ENCODE assay signal across 8 cellular contexts in genomic region chr9:113343732-113344231, GRCh38. TPM values are rescaled to one million over a fixed set of nuclear protein-coding genes. Genes with fewer than 3 reads are reported as not detected.
A peak's percentile ranks its signal among the peaks of the same experiment; 100 is the strongest.
DNase-seq lines count a peak whose midpoint lies in the region; ATAC-seq and TF ChIP-seq lines count a peak whose summit lies in the region.

No MANE protein-coding gene starts in this region.

- no peaks in the 10 kb centered on the region for H4K20me1 ChIP-seq in IMR-90 (ENCODE audit: insufficient read depth, low read length)

- H3K36me3 ChIP-seq in IMR-90 (ENCODE audit: control insufficient read depth, insufficient read depth, low read length) = no peaks in the 10 kb centered on the region
- no peaks in the 10 kb centered on the region for H3K36me3 ChIP-seq in mucosa of rectum (ENCODE audit: control insufficient read depth in 2 of 2, insufficient read depth in 2 of 2, low read length in 2 of 2)

- no peaks in the 10 kb centered on the region for H3K4me1 ChIP-seq in IMR-90 (ENCODE audit: control insufficient read depth, insufficient read depth, low read length)
- peaks cover 15 to 36% of the 10 kb centered on the region in 2 donors for H3K4me1 ChIP-seq in mucosa of rectum (ENCODE audit: control insufficient read depth in 2 of 2, insufficient read depth in 2 of 2, low read length in 2 of 2)

- in situ Hi-C loops in IMR-90 (cut with MboI; ENCODE audit: low sequenced_read_pairs) = no loop called here

- H2BK5ac ChIP-seq in IMR-90 (ENCODE audit: low read depth, low read length, poor library complexity, severe bottlenecking) = no peak overlapping the region

- H3K18ac ChIP-seq in IMR-90 (ENCODE audit: low read depth, low read length) = no peak overlapping the region

- no peak for TF ChIP-seq POLR2A in IMR-90 (IDR thresholded peaks at IDR 0.05; ENCODE audit: low read depth, low read length)

- H3K27ac Mint-ChIP-seq in nephron progenitor cell = no peak overlapping the region

- no peak overlapping the region for H3K14ac ChIP-seq in IMR-90 (replicated peaks; ENCODE audit: low read depth, low read length)

- dilution Hi-C loops in IMR-90 (cut with HindIII; ENCODE audit: low sequenced_read_pairs, unreplicated experiment) = no loop called here

- H3K9ac ChIP-seq in IMR-90 (ENCODE audit: low read depth, low read length) (no peak overlapping the region), mucosa of rectum (ENCODE audit: low read depth in 1 of 2, low read length in 2 of 2) (peak overlapping the region in 1 of 2 donors; percentile 13)

- WGBS in IMR-90 (ENCODE audit: extremely low coverage in 2 of 2, insufficient read length in 1 of 2), 2 experiments = no CpG with 5 or more reads among the region's 1 CpG

- no peak overlapping the region for H3K23ac ChIP-seq in IMR-90 (ENCODE audit: low read depth, low read length)

- H2BK120ac ChIP-seq in IMR-90 (ENCODE audit: low read depth, low read length) = no peak overlapping the region

- CTCF ChIA-PET in IMR-90 (lab: Yijun Ruan, JAX) = no interaction called here

- H3K4me3 Mint-ChIP-seq in nephron progenitor cell = no peak overlapping the region

- H3K9me3 ChIP-seq in IMR-90 (ENCODE audit: control insufficient read depth, insufficient read depth, low read length) (no peaks in the 10 kb centered on the region), mucosa of rectum (ENCODE audit: control insufficient read depth in 2 of 2, low read length in 2 of 2) (no peaks in the 10 kb centered on the region)

- H2AK5ac ChIP-seq in IMR-90 (ENCODE audit: low read depth, low read length) = no peak overlapping the region

- peak overlapping the region; percentile 61 for H2AK9ac ChIP-seq in IMR-90 (replicated peaks; ENCODE audit: low read depth, low read length, poor library complexity)

- H3K4ac ChIP-seq in IMR-90 (ENCODE audit: low read depth, low read length) = no peak overlapping the region

- H3K9me1 ChIP-seq in IMR-90 (ENCODE audit: insufficient read depth, low read length) = peaks cover 10% of the 10 kb centered on the region

- no peaks in the 10 kb centered on the region for H3K36me3 Mint-ChIP-seq in nephron progenitor cell (ENCODE audit: low read depth)

- intact Hi-C loops in IMR-90 (cut with micrococcal nuclease) (no loop called here), dorsolateral prefrontal cortex (cut with DNase I) (loop anchor here in 1 of 2 donors (2.0 to 10.0 kb wide), 2 partner anchors 57 to 201 kb away; partner anchors contain the start of gene ALAD)

- peaks cover 61% of the 10 kb centered on the region for H3K27me3 Mint-ChIP-seq in nephron progenitor cell (ENCODE audit: low read depth, poor library complexity)

- H2AFZ ChIP-seq in IMR-90 (replicated peaks; ENCODE audit: low read length, poor library complexity) = no peak overlapping the region

- H3K79me1 ChIP-seq in IMR-90 (ENCODE audit: low read depth in 1 of 2, low read length in 2 of 2) = peaks cover 0 to 4% of the 10 kb centered on the region in 2 experiments; a peak in 1 of 4 replicates

- H3K56ac ChIP-seq in IMR-90 (ENCODE audit: extremely low read depth, insufficient read depth, low read length) = no peak overlapping the region

- no peak overlapping the region for H3K4me2 ChIP-seq in IMR-90 (ENCODE audit: low read depth, low read length)

- DNase-seq in IMR-90 (no peak), NCI-H748 treated with DMSO at 0.1 percent for 48 hours (lab: John Stamatoyannopoulos, UW) (peak; percentile 34), dorsolateral prefrontal cortex (peak; percentile 37 to 93 (median 84)), nephron progenitor cell (no peak), NCI-H1048 (lab: John Stamatoyannopoulos, UW) (no peak)

- TF ChIP-seq CTCF in IMR-90 (conservative IDR thresholded peaks at IDR 0.05; ENCODE audit: low read depth, low read length) (no peak), dorsolateral prefrontal cortex (IDR thresholded peaks at IDR 0.05 in 54 of 56, conservative IDR thresholded peaks at IDR 0.05 in 2 of 56; ENCODE audit: low read depth in 1 of 56, partially characterized antibody in 56 of 56) (peak in 8 of 56 donors; percentile 14 to 44 (median 26)), nephron progenitor cell (IDR thresholded peaks at IDR 0.05) (no peak)

- POLR2A ChIA-PET in IMR-90 (lab: Charles Lee; ENCODE audit: unreplicated experiment) = no interaction called here

- no peak overlapping the region for H2BK15ac ChIP-seq in IMR-90 (ENCODE audit: low read depth, low read length)

- no peaks in the 10 kb centered on the region for H3K9me3 Mint-ChIP-seq in nephron progenitor cell

- no TSS peak for BruUV-seq in IMR-90 (replicated peaks; lab: Mats Ljungman, UMichigan)

- H3K4me1 Mint-ChIP-seq in nephron progenitor cell = peaks cover 8% of the 10 kb centered on the region

- ATAC-seq in IMR-90 (ENCODE audit: low read depth) (no peak), HG03439 (IDR thresholded peaks at IDR 0.05; ENCODE audit: unreplicated experiment) (no peak)
- ATAC-seq in activated CD4-positive, CD25-positive, alpha-beta regulatory T cell treated with anti-CD3 and anti-CD28 coated beads, Interleukin-2, amount 50 U/mL, for 24 hours = no peak

- no peak overlapping the region for H4K91ac ChIP-seq in IMR-90 (ENCODE audit: insufficient read depth, low read depth, low read length)

- H2BK20ac ChIP-seq in IMR-90 (ENCODE audit: low read depth, low read length) = no peak overlapping the region

- no peak overlapping the region for H3K27ac ChIP-seq in IMR-90 (ENCODE audit: insufficient read depth, low read length)
- H3K27ac ChIP-seq in dorsolateral prefrontal cortex = peak overlapping the region in 58 of 59 donors; percentile 7 to 94 (median 81)
- H3K27ac ChIP-seq in mucosa of rectum (ENCODE audit: low read depth in 2 of 2, low read length in 2 of 2) = peak overlapping the region; percentile 70 to 88

- H3K27me3 ChIP-seq in IMR-90 (ENCODE audit: control insufficient read depth, insufficient read depth, low read length) = peaks cover 17% of the 10 kb centered on the region
- no peaks in the 10 kb centered on the region for H3K27me3 ChIP-seq in dorsolateral prefrontal cortex
- no peaks in the 10 kb centered on the region for H3K27me3 ChIP-seq in mucosa of rectum (ENCODE audit: control insufficient read depth in 2 of 2, insufficient read depth in 2 of 2, low read length in 2 of 2)

- TF ChIP-seq RAD21 in IMR-90 (IDR thresholded peaks at IDR 0.05; ENCODE audit: low read length) = no peak

- H4K8ac ChIP-seq in IMR-90 (ENCODE audit: low read depth in 2 of 2, low read length in 2 of 2) = no peak overlapping the region

- no peak overlapping the region for H4K5ac ChIP-seq in IMR-90 (ENCODE audit: low read depth, low read length)

- no peak overlapping the region for H3K4me3 ChIP-seq in IMR-90 (ENCODE audit: insufficient read depth, low read depth, low read length)
- H3K4me3 ChIP-seq in dorsolateral prefrontal cortex = peak overlapping the region in 7 of 59 donors; percentile 1 to 27 (median 14)
- no peak overlapping the region for H3K4me3 ChIP-seq in mucosa of rectum (ENCODE audit: low read length in 2 of 2)

TF ChIP-seq in IMR-90, 13 proteins besides CTCF, POLR2A, EP300 and RAD21:
- no peak for TF ChIP-seq CHD1 (IDR thresholded peaks at IDR 0.05; ENCODE audit: low read depth, low read length)
- no peak for TF ChIP-seq ELK1 (IDR thresholded peaks at IDR 0.05; ENCODE audit: borderline replicate concordance, low read depth, low read length)
- no peak for TF ChIP-seq RCOR1 (IDR thresholded peaks at IDR 0.05; ENCODE audit: insufficient replicate concordance, low read length)
- TF ChIP-seq MXI1 (IDR thresholded peaks at IDR 0.05; ENCODE audit: borderline replicate concordance, low read depth, low read length) = no peak
- TF ChIP-seq RFX5 (IDR thresholded peaks at IDR 0.05; ENCODE audit: low read depth, low read length) = no peak
- no peak for TF ChIP-seq MAZ (IDR thresholded peaks at IDR 0.05; ENCODE audit: borderline replicate concordance, low read depth, low read length)

RNA-seq across cellular contexts. Expression of gene WDR31, which starts 3.7 kb away (rescaled TPM):
- total RNA-seq in IMR-90 (2012; rRNA removed) (0.28 and 0.36 TPM in 2 replicates), dorsolateral prefrontal cortex (10 to 100 TPM in 8 of 120 experiments, 1 to 10 TPM in 112; 2.7 to 12.3 (median 7.0) TPM)
- polyA plus RNA-seq in IMR-90 (2012; rRNA removed) = 0.19 and 0.29 TPM in 2 replicates
- polyA plus RNA-seq in IMR-90 (2012; cell fraction: cytosol; rRNA removed) = 0.09 and 0.17 TPM in 2 replicates
- 0.10 and 0.40 TPM in 2 replicates for polyA plus RNA-seq in IMR-90 (2012; cell fraction: nucleus; rRNA removed; ENCODE audit: low replicate concordance)

RNA-seq across cellular contexts. Expression of gene BSPRY, which starts 5.6 kb away (rescaled TPM):
- total RNA-seq in IMR-90 (2012; rRNA removed) (not detected in 2 replicates), dorsolateral prefrontal cortex (1 to 10 TPM in 118 of 120 experiments, under 1 TPM in 2; 0.60 to 7.0 (median 2.6) TPM)
- not detected in 2 replicates for polyA plus RNA-seq in IMR-90 (2012; rRNA removed)
- polyA plus RNA-seq in IMR-90 (2012; cell fraction: cytosol; rRNA removed) = not detected in 2 replicates
- polyA plus RNA-seq in IMR-90 (2012; cell fraction: nucleus; rRNA removed; ENCODE audit: low replicate concordance) = not detected in 2 replicates

RNA-seq across cellular contexts. Expression of gene HDHD3, which starts 33.0 kb away (rescaled TPM):
- 6.9 and 7.0 TPM in 2 replicates for total RNA-seq in IMR-90 (2012; rRNA removed)
- 8.6 and 9.4 TPM in 2 replicates for polyA plus RNA-seq in IMR-90 (2012; rRNA removed)
- polyA plus RNA-seq in IMR-90 (2012; cell fraction: cytosol; rRNA removed) = 6.2 and 11.7 TPM in 2 replicates
- 16.7 and 28.5 TPM in 2 replicates for polyA plus RNA-seq in IMR-90 (2012; cell fraction: nucleus; rRNA removed; ENCODE audit: low replicate concordance)
- 10 to 100 TPM; 11.6 to 25.4 (median 17.0) TPM for total RNA-seq in dorsolateral prefrontal cortex

RNA-seq across cellular contexts. Expression of gene RNF183, which starts 40.6 kb away (rescaled TPM):
- not detected in 2 replicates for total RNA-seq in IMR-90 (2012; rRNA removed)
- not detected in 2 replicates for polyA plus RNA-seq in IMR-90 (2012; rRNA removed)
- not detected in 2 replicates for polyA plus RNA-seq in IMR-90 (2012; cell fraction: cytosol; rRNA removed)
- polyA plus RNA-seq in IMR-90 (2012; cell fraction: nucleus; rRNA removed; ENCODE audit: low replicate concordance) = 0.09 TPM in 1 of 2 replicates, not detected in the other
- 1 to 10 TPM in 20 of 120 experiments, under 1 TPM in 26, not detected in 74; 0.25 to 2.2 (median 0.93) TPM for total RNA-seq in dorsolateral prefrontal cortex

RNA-seq across cellular contexts. Expression of gene ALAD, which starts 57.3 kb away (rescaled TPM):
- 10.3 and 11.1 TPM in 2 replicates for total RNA-seq in IMR-90 (2012; rRNA removed)
- polyA plus RNA-seq in IMR-90 (2012; rRNA removed) = 14.9 and 15.6 TPM in 2 replicates
- 9.6 and 10.7 TPM in 2 replicates for polyA plus RNA-seq in IMR-90 (2012; cell fraction: cytosol; rRNA removed)
- polyA plus RNA-seq in IMR-90 (2012; cell fraction: nucleus; rRNA removed; ENCODE audit: low replicate concordance) = 20.4 and 20.8 TPM in 2 replicates
- 100 to 1,000 TPM in 26 of 120 experiments, 10 to 100 TPM in 94; 67.7 to 134 (median 89.4) TPM for total RNA-seq in dorsolateral prefrontal cortex

Comparison
In these comparisons a context has a peak if more than half of its experiments do, and no peak if none do; other contexts are left out.
1. DNase-seq: peak in NCI-H748 treated with DMSO at 0.1 percent for 48 hours (single experiment) and dorsolateral prefrontal cortex (10 of 10); none in IMR-90 (single experiment), nephron progenitor cell (single experiment) and NCI-H1048 (single experiment).